Comparison of ENCODE assay signal across 18 cellular contexts in genomic region chr22:36914383-36914752, GRCh38. TPM values are rescaled to one million over a fixed set of nuclear protein-coding genes. Genes with fewer than 3 reads are reported as not detected.
DNase-seq lines count a peak whose midpoint lies in the region; ATAC-seq and TF ChIP-seq lines count a peak whose summit lies in the region.
"Had no signal": no experiment of that assay in that cellular context is flagged by ENCODE, and none has a peak within 500 bp of the region (broad histone marks: within the 10 kb centered on the region; RNA-seq: fewer than 3 reads in every experiment).

No MANE protein-coding gene starts in this region.

- no peaks in the 10 kb centered on the region for H3K9me3 Mint-ChIP-seq in activated B cell treated with CpG ODN at 0.5 μM for 24 hours
- no peaks in the 10 kb centered on the region for H3K9me3 Mint-ChIP-seq in activated naive CD4-positive, alpha-beta T cell treated with anti-CD3 and anti-CD28 coated beads, Interleukin-2, amount 10 ng/mL, durations not matched to agents 7 days and 5 days

- CTCF ChIA-PET in activated B cell treated with CpG ODN at 0.5 μM for 24 hours (lab: Charles Lee), result interaction anchor here (1.6 to 2.9 kb wide), 3 partner anchors 54 to 63 kb away, joined by 6 to 30 read pairs (median 6); partner anchors contain the start of gene NCF4
- CTCF ChIA-PET in activated naive CD4-positive, alpha-beta T cell treated with anti-CD3 and anti-CD28 coated beads, Interleukin-2, amount 10 ng/mL, durations not matched to agents 7 days and 5 days (lab: Charles Lee), result no interaction called here

- peak overlapping the region; percentile 94 for H3K4me3 Mint-ChIP-seq in activated B cell treated with CpG ODN at 0.5 μM for 24 hours
- H3K4me3 Mint-ChIP-seq in activated naive CD4-positive, alpha-beta T cell treated with anti-CD3 and anti-CD28 coated beads, Interleukin-2, amount 10 ng/mL, durations not matched to agents 7 days and 5 days, result no peak overlapping the region

- no peak for DNase-seq in left ventricle myocardium inferior
- no peak for DNase-seq in cardiac septum (ENCODE audit: low spot score)
- DNase-seq in activated B cell treated with CpG ODN at 0.5 μM for 24 hours, result no peak
- no peak for DNase-seq in upper lobe of left lung
- no peak for DNase-seq in NK-92 treated with Interleukin-12 subunit alpha and Interleukin-12 subunit beta, amount 100 ng/mL, for 24 hours (lab: John Stamatoyannopoulos, UW)
- DNase-seq in activated naive CD4-positive, alpha-beta T cell treated with anti-CD3 and anti-CD28 coated beads, Interleukin-2, amount 10 ng/mL, durations not matched to agents 7 days and 5 days, result no peak
- DNase-seq in NCI-H1092 (lab: John Stamatoyannopoulos, UW), result no peak
- DNase-seq: activated CD4-positive, alpha-beta T cell treated with anti-CD3 and anti-CD28 coated beads, Interleukin-2, amount 50 U/mL, for 48 hours; activated gamma-delta T cell; cortex of kidney; GOT3; naive thymus-derived CD4-positive, alpha-beta T cell; NCI-H1092 treated with DMSO at 0.1 percent for 48 hours; retina had no signal

- H3K4me1 ChIP-seq in left ventricle myocardium inferior (no peaks in the 10 kb centered on the region), mononuclear cell (ENCODE audit: insufficient read depth, low read length) (peaks cover 44% of the 10 kb centered on the region), upper lobe of left lung (peaks cover 8 to 13% (median 11%) of the 10 kb centered on the region in 4 donors)

- intact Hi-C loops in left ventricle myocardium inferior (cut with micrococcal nuclease) (no loop called here), cardiac septum (cut with DNase I) (no loop called here), activated B cell treated with CpG ODN at 0.5 μM for 24 hours (cut with micrococcal nuclease) (loop anchor here (5.0 kb wide), 1 partner anchor 132 kb away; no protein-coding TSS in a partner anchor)

- no peak for TF ChIP-seq POLR2A in upper lobe of left lung (IDR thresholded peaks at IDR 0.05)

- peaks cover 1% of the 10 kb centered on the region for H3K27me3 Mint-ChIP-seq in activated B cell treated with CpG ODN at 0.5 μM for 24 hours
- H3K27me3 Mint-ChIP-seq in activated naive CD4-positive, alpha-beta T cell treated with anti-CD3 and anti-CD28 coated beads, Interleukin-2, amount 10 ng/mL, durations not matched to agents 7 days and 5 days, result peaks cover 51% of the 10 kb centered on the region

- peaks cover 50% of the 10 kb centered on the region for H3K4me1 Mint-ChIP-seq in activated B cell treated with CpG ODN at 0.5 μM for 24 hours
- no peaks in the 10 kb centered on the region for H3K4me1 Mint-ChIP-seq in activated naive CD4-positive, alpha-beta T cell treated with anti-CD3 and anti-CD28 coated beads, Interleukin-2, amount 10 ng/mL, durations not matched to agents 7 days and 5 days

- H3K9me3 ChIP-seq in left ventricle myocardium inferior (replicated peaks) (peaks cover 8% of the 10 kb centered on the region), mononuclear cell (ENCODE audit: low read depth, low read length) (no peaks in the 10 kb centered on the region), upper lobe of left lung (no peaks in the 10 kb centered on the region)
- H3K9me3 ChIP-seq: SJSA1 had no signal

- H3K4me3 ChIP-seq in left ventricle myocardium inferior (peak overlapping the region; percentile 51), mononuclear cell (ENCODE audit: low read length) (peak overlapping the region; percentile 73), upper lobe of left lung (peak overlapping the region in 3 of 4 donors; percentile 30 to 50 (median 48))
- H3K4me3 ChIP-seq: SJSA1 had no signal

- no peak for ATAC-seq in activated B cell treated with CpG ODN at 0.5 μM for 24 hours (ENCODE audit: low read depth)
- ATAC-seq in upper lobe of left lung (ENCODE audit: low FRiP score in 2 of 2), result no peak

- H3K36me3 ChIP-seq in left ventricle myocardium inferior (no peaks in the 10 kb centered on the region), upper lobe of left lung (no peaks in the 10 kb centered on the region)
- H3K36me3 ChIP-seq: SJSA1 had no signal

- peak overlapping the region; percentile 95 for H3K27ac Mint-ChIP-seq in activated B cell treated with CpG ODN at 0.5 μM for 24 hours
- H3K27ac Mint-ChIP-seq in activated naive CD4-positive, alpha-beta T cell treated with anti-CD3 and anti-CD28 coated beads, Interleukin-2, amount 10 ng/mL, durations not matched to agents 7 days and 5 days, result no peak overlapping the region

- POLR2A ChIA-PET in activated B cell treated with CpG ODN at 0.5 μM for 24 hours (lab: Charles Lee), result interaction anchor here (0.8 to 2.8 kb wide), 9 partner anchors 9 to 285 kb away, joined by 3 to 42 read pairs (median 4); partner anchors contain the start of gene NCF4

- H3K27ac ChIP-seq in left ventricle myocardium inferior (replicated peaks) (no peak overlapping the region), upper lobe of left lung (peak overlapping the region; percentile 65 to 88 (median 84))
- H3K27ac ChIP-seq: SJSA1 had no signal

- TF ChIP-seq CTCF in left ventricle myocardium inferior (IDR thresholded peaks at IDR 0.05; ENCODE audit: borderline replicate concordance) (no peak), activated B cell treated with CpG ODN at 0.5 μM for 24 hours (IDR thresholded peaks at IDR 0.05) (no peak), upper lobe of left lung (IDR thresholded peaks at IDR 0.05) (no peak)

- 89 to 100% methylated on average over 1 of the region's 1 CpG for WGBS in upper lobe of left lung, 2 donors

- no peak for TF ChIP-seq EP300 in upper lobe of left lung (IDR thresholded peaks at IDR 0.05)

- peaks cover 42% of the 10 kb centered on the region for H3K36me3 Mint-ChIP-seq in activated B cell treated with CpG ODN at 0.5 μM for 24 hours (ENCODE audit: low read depth)
- H3K36me3 Mint-ChIP-seq in activated naive CD4-positive, alpha-beta T cell treated with anti-CD3 and anti-CD28 coated beads, Interleukin-2, amount 10 ng/mL, durations not matched to agents 7 days and 5 days, result no peaks in the 10 kb centered on the region
- H3K36me3 Mint-ChIP-seq: naive thymus-derived CD4-positive, alpha-beta T cell had no signal

- H3K27me3 ChIP-seq in left ventricle myocardium inferior (ENCODE audit: low read depth), result peaks cover 34% of the 10 kb centered on the region
- H3K27me3 ChIP-seq in mononuclear cell (ENCODE audit: insufficient read depth, low read length), result no peaks in the 10 kb centered on the region
- no peaks in the 10 kb centered on the region for H3K27me3 ChIP-seq in upper lobe of left lung

RNA-seq across cellular contexts. Expression of gene CSF2RB, which starts 0.9 kb away (rescaled TPM):
- 2.8 TPM for total RNA-seq in left ventricle myocardium inferior
- 4.9 TPM for total RNA-seq in cardiac septum
- 141 and 152 TPM in 2 replicates for total RNA-seq in activated B cell treated with CpG ODN at 0.5 μM for 24 hours
- total RNA-seq in mononuclear cell, result 17.4 TPM
- 10 to 100 TPM in 5 of 6 donors, 1 to 10 TPM in 1; 8.2 to 43.0 (median 24.2) TPM for total RNA-seq in upper lobe of left lung
- total RNA-seq: fibroblast of lung had no signal

RNA-seq across cellular contexts. Expression of gene NCF4, which starts 53.6 kb away (rescaled TPM):
- total RNA-seq in left ventricle myocardium inferior (5.5 TPM), cardiac septum (6.1 TPM), activated B cell treated with CpG ODN at 0.5 μM for 24 hours (120 and 121 TPM in 2 replicates), mononuclear cell (22.8 TPM), upper lobe of left lung (10 to 100 TPM; 28.2 to 72.5 (median 54.3) TPM)
- total RNA-seq: astrocyte, fibroblast of lung, SJSA1 had no signal
